11 cellular contexts compared by ENCODE assay signal in genomic region chr12:81757731-81758325, GRCh38. TPM values are rescaled to one million over a fixed set of nuclear protein-coding genes. Genes with fewer than 3 reads are reported as not detected.
DNase-seq lines count a peak whose midpoint lies in the region; TF ChIP-seq lines count a peak whose summit lies in the region.
"Had no signal": no experiment of that assay in that cellular context is flagged by ENCODE, and none has a peak within 500 bp of the region (broad histone marks: within the 10 kb centered on the region; RNA-seq: fewer than 3 reads in every experiment).

No MANE protein-coding gene starts in this region.

- H3K36me3 Mint-ChIP-seq in neural progenitor cell: no peaks in the 10 kb centered on the region

- H3K4me2 ChIP-seq in neural progenitor cell: peak overlapping the region; percentile 81

- H3K4me1 ChIP-seq in ACC112 (ENCODE audit: control insufficient read depth, insufficient read depth, low read length, unreplicated experiment) (no peaks in the 10 kb centered on the region), neural progenitor cell (peaks cover 4% of the 10 kb centered on the region)

- H3K9me3 ChIP-seq in neural progenitor cell (ENCODE audit: low read depth): no peaks in the 10 kb centered on the region

- H3K36me3 ChIP-seq in ACC112 (ENCODE audit: insufficient read depth, low read length): no peaks in the 10 kb centered on the region
- H3K36me3 ChIP-seq in neural progenitor cell: no peaks in the 10 kb centered on the region

- peaks cover 5% of the 10 kb centered on the region for H3K27me3 Mint-ChIP-seq in neural progenitor cell (ENCODE audit: insufficient read depth, low read depth)

- H3K27ac Mint-ChIP-seq in neural progenitor cell: no peak overlapping the region
- H3K27ac Mint-ChIP-seq: activated CD4-positive, alpha-beta T cell treated with anti-CD3 and anti-CD28 coated beads for 36 hours; dendritic cell treated with granulocyte-macrophage colony-stimulating factor and Interleukin-4, amounts not matched to agents 40 ng/mL and 50 ng/mL, for 4 days had no signal

- H4K20me1 ChIP-seq in neural progenitor cell (ENCODE audit: low read depth): no peaks in the 10 kb centered on the region

- H3K9me3 Mint-ChIP-seq in neural progenitor cell: no peaks in the 10 kb centered on the region
- H3K9me3 Mint-ChIP-seq: dendritic cell treated with granulocyte-macrophage colony-stimulating factor and Interleukin-4, amounts not matched to agents 40 ng/mL and 50 ng/mL, for 4 days had no signal

- peaks cover 9% of the 10 kb centered on the region for H3K4me1 Mint-ChIP-seq in neural progenitor cell

- no peaks in the 10 kb centered on the region for H3K79me2 ChIP-seq in ACC112 (ENCODE audit: control insufficient read depth, insufficient read depth, low read length, unreplicated experiment)
- H3K79me2 ChIP-seq in neural progenitor cell (ENCODE audit: low read depth): no peaks in the 10 kb centered on the region

- H3K4me3 Mint-ChIP-seq in neural progenitor cell: peak overlapping the region; percentile 93
- H3K4me3 Mint-ChIP-seq: dendritic cell treated with granulocyte-macrophage colony-stimulating factor and Interleukin-4, amounts not matched to agents 40 ng/mL and 50 ng/mL, for 4 days had no signal

- H3K27me3 ChIP-seq in ACC112 (ENCODE audit: insufficient read depth, low read length): peaks cover 32% of the 10 kb centered on the region
- no peaks in the 10 kb centered on the region for H3K27me3 ChIP-seq in dorsolateral prefrontal cortex
- H3K27me3 ChIP-seq in neural progenitor cell: peaks cover 53% of the 10 kb centered on the region

- H3F3A ChIP-seq in neural progenitor cell (ENCODE audit: low read depth): peaks cover 13% of the 10 kb centered on the region

- TF ChIP-seq CTCF in LNCaP clone FGC (IDR thresholded peaks at IDR 0.05; ENCODE audit: control insufficient read depth, extremely low read depth, insufficient read depth) (no peak), dorsolateral prefrontal cortex (IDR thresholded peaks at IDR 0.05 in 54 of 56, conservative IDR thresholded peaks at IDR 0.05 in 2 of 56; ENCODE audit: low read depth in 1 of 56, partially characterized antibody in 56 of 56) (no peak), neural progenitor cell (IDR thresholded peaks at IDR 0.05) (no peak)

- H3K9ac ChIP-seq in neural progenitor cell: no peak overlapping the region

- H2AFZ ChIP-seq in ACC112 (ENCODE audit: low read length, unreplicated experiment) (peak overlapping the region; percentile 92), neural progenitor cell (replicated peaks) (peak overlapping the region; percentile 100)

- DNase-seq in LNCaP clone FGC (ENCODE audit: low read depth) (no peak), dorsolateral prefrontal cortex (peak in 1 of 10 donors; percentile 4), neural progenitor cell (ENCODE audit: low spot score) (no peak), SW 1271 (lab: John Stamatoyannopoulos, UW) (no peak), ecto neural progenitor cell (ENCODE audit: low spot score) (no peak), UCSD-AML1 (lab: John Stamatoyannopoulos, UW; ENCODE audit: unreplicated experiment) (no peak), D341Med (ENCODE audit: low spot score) (no peak)
- DNase-seq: stimulated activated CD4-positive, alpha-beta T cell treated with anti-CD3 and anti-CD28 coated beads, Interleukin-4, amount 100 ng/mL, for 24 hours had no signal

- intact Hi-C loops in dorsolateral prefrontal cortex (cut with DNase I): loop anchor here (2.0 to 5.0 kb wide), 2 partner anchors 599 to 601 kb away; partner anchors contain the start of genes CCDC59 (in 2 of the 2) and METTL25 (in 2 of the 2)

- H3K27ac ChIP-seq in ACC112 (ENCODE audit: low read depth, low read length) (no peak overlapping the region), dorsolateral prefrontal cortex (peak overlapping the region in 44 of 59 donors; percentile 4 to 92 (median 79)), neural progenitor cell (no peak overlapping the region)

- peak overlapping the region; percentile 77 for H3K4me3 ChIP-seq in ACC112 (ENCODE audit: low read depth, low read length)
- H3K4me3 ChIP-seq in LNCaP clone FGC (ENCODE audit: low read depth, low read length): peak overlapping the region; percentile 66
- H3K4me3 ChIP-seq in dorsolateral prefrontal cortex: peak overlapping the region; percentile 56 to 94 (median 78)
- H3K4me3 ChIP-seq in neural progenitor cell: peak overlapping the region; percentile 67

RNA-seq across cellular contexts. Expression of gene PPFIA2, which starts 1.3 kb away (rescaled TPM):
- total RNA-seq in dorsolateral prefrontal cortex (100 to 1,000 TPM in 119 of 120 experiments, 10 to 100 TPM in 1; 99.2 to 234 (median 172) TPM), neural progenitor cell (ENCODE audit: low replicate concordance) (1.4 and 2.2 TPM in 2 replicates)
- total RNA-seq: activated CD4-positive, alpha-beta T cell treated with anti-CD3 and anti-CD28 coated beads for 36 hours had no signal

Comparison
In these comparisons a context has a peak if more than half of its experiments do, and no peak if none do; other contexts are left out.
1. H3K27ac ChIP-seq: peak in dorsolateral prefrontal cortex (44 of 59); none in ACC112 (single experiment) and neural progenitor cell (single experiment).
2. RNA of gene PPFIA2, which starts 1.3 kb away (total RNA-seq): 99.2 to 234 TPM in dorsolateral prefrontal cortex; 1.4 to 2.2 TPM in neural progenitor cell; every median in the first group is over 10 times any median in the second.
3. Peak in every context shown above with its lines, with median percentiles within 50 percentile points of each other: H3K4me3 ChIP-seq.